9 cellular contexts compared by ENCODE assay signal in the genomic region with DNA sequence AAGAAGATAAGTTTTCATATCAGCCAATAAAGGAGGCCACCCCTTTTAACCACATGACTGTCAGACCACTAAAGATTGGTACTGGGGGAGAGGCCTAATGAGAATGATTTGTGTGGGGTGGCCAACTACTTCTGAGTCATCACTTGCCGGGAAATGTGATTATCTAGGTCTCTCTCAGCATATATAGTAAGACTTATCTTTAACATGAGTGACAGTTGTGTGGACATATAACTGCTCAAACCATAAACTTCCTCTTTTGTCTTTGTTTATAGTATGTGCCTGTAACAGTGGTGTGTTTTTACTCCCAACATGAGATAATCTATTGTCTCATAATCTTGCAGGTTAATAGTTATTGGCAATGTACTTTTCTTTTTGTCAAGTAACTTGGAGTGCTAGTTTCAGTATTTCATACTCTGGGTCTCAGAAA.
A peak's percentile ranks its signal among the peaks of the same experiment; 100 is the strongest.
DNase-seq lines count a peak whose midpoint lies in the region; ATAC-seq, FAIRE-seq and TF ChIP-seq lines count a peak whose summit lies in the region.
"Had no signal": no experiment of that assay in that cellular context is flagged by ENCODE, and none has a peak within 500 bp of the region (broad histone marks: within the 10 kb centered on the region; RNA-seq: fewer than 3 reads in every experiment).

No MANE protein-coding gene starts in this region.

- ATAC-seq in GM18870 (IDR thresholded peaks at IDR 0.05; ENCODE audit: unreplicated experiment) = peak; percentile 73
- ATAC-seq in HG02981 (IDR thresholded peaks at IDR 0.05; ENCODE audit: unreplicated experiment) = peak; percentile 81
- no peak for ATAC-seq in lower lobe of right lung

- H3K9me3 ChIP-seq in mesenchymal stem cell (ENCODE audit: control insufficient read depth, low read length) = no peaks in the 10 kb centered on the region
- no peaks in the 10 kb centered on the region for H3K9me3 ChIP-seq in lower lobe of right lung

- no peak overlapping the region for H3K9ac ChIP-seq in mesenchymal stem cell (ENCODE audit: low read length)

- H3K36me3 ChIP-seq in mesenchymal stem cell (ENCODE audit: control insufficient read depth in 1 of 2, insufficient read depth in 2 of 2, low read depth in 1 of 2, low read length in 2 of 2) (no peaks in the 10 kb centered on the region), lower lobe of right lung (no peaks in the 10 kb centered on the region)

- no peak for TF ChIP-seq CTCF in lower lobe of right lung (IDR thresholded peaks at IDR 0.05)
- TF ChIP-seq CTCF in GM13977 (IDR thresholded peaks at IDR 0.05; ENCODE audit: extremely low read depth, insufficient read depth, missing control alignments) = no peak

- no peak overlapping the region for H4K8ac ChIP-seq in mesenchymal stem cell (ENCODE audit: low read length)

- no peak overlapping the region for H2BK120ac ChIP-seq in mesenchymal stem cell (ENCODE audit: low read depth, low read length)

- no peak overlapping the region for H2BK5ac ChIP-seq in mesenchymal stem cell (ENCODE audit: low read depth, low read length, poor library complexity, severe bottlenecking)

- H3K14ac ChIP-seq in mesenchymal stem cell (ENCODE audit: low read length in 2 of 2) = no peak overlapping the region

- peak; percentile 30 for FAIRE-seq in RCC 7860 (lab: Jason Lieb, UNC)

- no peak overlapping the region for H3K4ac ChIP-seq in mesenchymal stem cell (ENCODE audit: low read depth in 1 of 2, low read length in 2 of 2)

- H3K4me1 ChIP-seq in mesenchymal stem cell (ENCODE audit: control insufficient read depth, insufficient read depth, low read depth, low read length) (no peaks in the 10 kb centered on the region), lower lobe of right lung (no peaks in the 10 kb centered on the region)

- H3K4me3 ChIP-seq in mesenchymal stem cell (ENCODE audit: insufficient read depth in 1 of 2, low read depth in 1 of 2, low read length in 2 of 2) = no peak overlapping the region
- no peak overlapping the region for H3K4me3 ChIP-seq in lower lobe of right lung
- H3K4me3 ChIP-seq: hepatocyte had no signal

- H2AK5ac ChIP-seq in mesenchymal stem cell (ENCODE audit: low read length, severe bottlenecking) = no peak overlapping the region

- no peak overlapping the region for H3K18ac ChIP-seq in mesenchymal stem cell (ENCODE audit: low read depth in 1 of 2, low read length in 2 of 2)

- no peak overlapping the region for H3K27ac ChIP-seq in mesenchymal stem cell (ENCODE audit: low read length, poor library complexity, severe bottlenecking)
- no peak overlapping the region for H3K27ac ChIP-seq in lower lobe of right lung
- H3K27ac ChIP-seq: hepatocyte had no signal

- intact Hi-C loops in lower lobe of right lung (cut with DNase I) = no loop called here

- no peak overlapping the region for H2BK15ac ChIP-seq in mesenchymal stem cell (ENCODE audit: low read depth, poor library complexity, severe bottlenecking)

- no peak overlapping the region for H4K91ac ChIP-seq in mesenchymal stem cell (ENCODE audit: low read length)

- H3K4me2 ChIP-seq in mesenchymal stem cell (ENCODE audit: low read length, poor library complexity, severe bottlenecking) = no peak overlapping the region
- H3K4me2 ChIP-seq: hepatocyte had no signal

- no peaks in the 10 kb centered on the region for H3K79me1 ChIP-seq in mesenchymal stem cell (replicated peaks; ENCODE audit: low read length, poor library complexity, severe bottlenecking)

- no peak overlapping the region for H2BK12ac ChIP-seq in mesenchymal stem cell (ENCODE audit: low read length in 2 of 2)

- no peak overlapping the region for H2AFZ ChIP-seq in mesenchymal stem cell (ENCODE audit: low read depth, low read length)
- H2AFZ ChIP-seq: hepatocyte had no signal

- peak; percentile 13 for DNase-seq in RCC 7860 (ENCODE audit: low spot score)
- peak; percentile 57 for DNase-seq in mesenchymal stem cell
- DNase-seq in ACHN = no peak
- no peak for DNase-seq in lower lobe of right lung
- no peak for DNase-seq in GM13977 (ENCODE audit: low spot score)
- DNase-seq: stimulated activated naive CD4-positive, alpha-beta T cell had no signal

- in situ Hi-C loops in ACHN (cut with HindIII; ENCODE audit: low pct_ligation_motif_present, low pct_unique_long_range_greater_than_20kb, low sequenced_read_pairs) (no loop called here), GM13977 (cut with MboI; ENCODE audit: low pct_unique_long_range_greater_than_20kb, low sequenced_read_pairs, unreplicated experiment) (no loop called here)

- no peak overlapping the region for H3K23ac ChIP-seq in mesenchymal stem cell (ENCODE audit: low read length in 2 of 2)

- no CpG with 5 or more reads among the region's 1 CpG for WGBS in mesenchymal stem cell

- H3K27me3 ChIP-seq in mesenchymal stem cell (ENCODE audit: control insufficient read depth in 1 of 2, insufficient read depth in 1 of 2, low read length in 2 of 2) (no peaks in the 10 kb centered on the region), lower lobe of right lung (ENCODE audit: low read depth) (no peaks in the 10 kb centered on the region)
- H3K27me3 ChIP-seq: hepatocyte had no signal

Comparison
In these comparisons a context has a peak if more than half of its experiments do, and no peak if none do; other contexts are left out.
1. ATAC-seq: peak in GM18870 (single experiment) and HG02981 (single experiment); none in lower lobe of right lung (0 of 2).
2. DNase-seq: peak in RCC 7860 (single experiment) and mesenchymal stem cell (single experiment); none in ACHN (single experiment), lower lobe of right lung (single experiment) and GM13977 (single experiment).